19 cellular contexts compared by ENCODE assay signal in the genomic region with DNA sequence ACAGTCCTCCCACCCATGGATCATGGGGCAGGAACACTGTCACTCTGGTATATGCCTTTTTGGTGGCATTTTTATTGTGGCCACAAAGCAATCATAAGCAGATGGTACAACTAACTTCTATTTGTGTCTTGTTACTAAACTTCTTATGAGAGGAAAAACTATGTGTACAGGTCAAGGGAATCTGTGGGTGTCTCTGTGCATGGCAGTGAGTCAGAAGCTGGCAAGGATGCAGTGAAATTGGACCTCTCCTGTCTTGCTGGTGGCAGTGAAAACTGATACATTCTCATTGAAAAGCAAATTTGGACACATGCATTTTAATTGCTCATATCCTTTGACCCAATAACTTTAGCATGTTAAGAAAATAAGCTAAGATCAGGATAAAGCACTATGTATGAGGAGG.
DNase-seq lines count a peak whose midpoint lies in the region; ATAC-seq, FAIRE-seq and TF ChIP-seq lines count a peak whose summit lies in the region.
"Had no signal": no experiment of that assay in that cellular context is flagged by ENCODE, and none has a peak within 500 bp of the region (broad histone marks: within the 10 kb centered on the region; RNA-seq: fewer than 3 reads in every experiment).

No MANE protein-coding gene starts in this region.

- H3K27me3 ChIP-seq in HCT116 (ENCODE audit: insufficient read depth, low read length), result no peaks in the 10 kb centered on the region
- H3K27me3 ChIP-seq in adipocyte (replicated peaks; ENCODE audit: control insufficient read depth, insufficient read depth, low read length), result peaks cover 2% of the 10 kb centered on the region
- no peaks in the 10 kb centered on the region for H3K27me3 ChIP-seq in colonic mucosa
- H3K27me3 ChIP-seq: ascending aorta, BE2C had no signal

- RAD21 ChIA-PET in HCT116 (lab: Charles Lee; ENCODE audit: low non-redundant PET in 1 of 2, low total read pairs in 2 of 2, uncharacterized antibody in 2 of 2, unreplicated experiment in 2 of 2), result no interaction called here

- no peaks in the 10 kb centered on the region for H3K9me2 ChIP-seq in HCT116 (ENCODE audit: insufficient read depth)

- no peak for TF ChIP-seq RAD21 in HCT116 (IDR thresholded peaks at IDR 0.05; ENCODE audit: low read depth)

- H3K9me3 ChIP-seq in HCT116 (ENCODE audit: control insufficient read depth in 1 of 2, insufficient read depth in 1 of 2, low read depth in 1 of 2, low read length in 2 of 2) (no peaks in the 10 kb centered on the region), adipocyte (ENCODE audit: control insufficient read depth, low read length) (no peaks in the 10 kb centered on the region), colonic mucosa (no peaks in the 10 kb centered on the region)
- H3K9me3 ChIP-seq: ascending aorta, BE2C had no signal

- no peaks in the 10 kb centered on the region for H3K36me3 ChIP-seq in HCT116 (ENCODE audit: control insufficient read depth in 1 of 2, insufficient read depth in 2 of 2, low read length in 2 of 2)
- H3K36me3 ChIP-seq in adipocyte (ENCODE audit: control insufficient read depth, insufficient read depth, low read length, severe bottlenecking), result no peaks in the 10 kb centered on the region
- no peaks in the 10 kb centered on the region for H3K36me3 ChIP-seq in colonic mucosa
- H3K36me3 ChIP-seq: ascending aorta, BE2C had no signal

- 0 out of 4 replicates have a peak, but pooled peaks cover 0 to 4% of the 10 kb centered on the region in 2 experiments for H3K4me1 ChIP-seq in HCT116 (ENCODE audit: control insufficient read depth in 1 of 2, insufficient read depth in 2 of 2, low read length in 2 of 2)
- peaks cover 49% of the 10 kb centered on the region for H3K4me1 ChIP-seq in adipocyte (ENCODE audit: control insufficient read depth, insufficient read depth, low read length)
- no peaks in the 10 kb centered on the region for H3K4me1 ChIP-seq in colonic mucosa
- H3K4me1 ChIP-seq: ascending aorta, BE2C had no signal

- H3K79me2 ChIP-seq in HCT116 (ENCODE audit: insufficient read depth, low read length), result no peaks in the 10 kb centered on the region

- H3K4me2 ChIP-seq in HCT116 (ENCODE audit: low read length), result no peak overlapping the region

- H2AFZ ChIP-seq in HCT116 (ENCODE audit: low read depth, low read length, poor library complexity, severe bottlenecking), result no peak overlapping the region

- no peak for DNase-seq in HCT116 (ENCODE audit: low read depth, low spot score)
- peak; percentile 68 for DNase-seq in adipocyte (ENCODE audit: low read depth)
- DNase-seq in fibroblast of mammary gland (ENCODE audit: low read depth), result peak; percentile 93
- peak; percentile 52 for DNase-seq in skeletal muscle cell (ENCODE audit: low read depth)
- DNase-seq in HTR-8/SVneo (ENCODE audit: insufficient read length, low spot score), result no peak
- no peak for DNase-seq in colonic mucosa
- DNase-seq in HT-29 (ENCODE audit: low spot score), result no peak
- DNase-seq: activated gamma-delta T cell treated with Interleukin-2 at 50 U/mL for 16 hours; BE2C; dermis blood vessel endothelial cell; naive thymus-derived CD8-positive, alpha-beta T cell; NCI-H2227 treated with DMSO at 0.1 percent for 48 hours; NCI-H82; RPMI8226; stimulated activated CD4-positive, alpha-beta T cell treated with anti-CD3 and anti-CD28 coated beads, Interleukin-2, amount 100 ng/mL, for 48 hours had no signal

- TF ChIP-seq CTCF in HCT116 (IDR thresholded peaks at IDR 0.05 in 2 of 3, conservative IDR thresholded peaks at IDR 0.05 in 1 of 3; ENCODE audit: borderline replicate concordance in 1 of 3, insufficient read depth in 1 of 3, low read depth in 2 of 3, low read length in 2 of 3) (no peak), fibroblast of mammary gland (conservative IDR thresholded peaks at IDR 0.05; ENCODE audit: control insufficient read depth, insufficient read depth, low read depth, low read length) (no peak), colonic mucosa (IDR thresholded peaks at IDR 0.05) (no peak)

- no peak overlapping the region for H3K4me3 ChIP-seq in HCT116 (replicated peaks in 1 of 2; ENCODE audit: low read depth in 1 of 2, low read length in 2 of 2)
- H3K4me3 ChIP-seq in adipocyte (ENCODE audit: low read length), result no peak overlapping the region
- H3K4me3 ChIP-seq in fibroblast of mammary gland (ENCODE audit: control insufficient read depth, low read depth, low read length), result no peak overlapping the region
- no peak overlapping the region for H3K4me3 ChIP-seq in skeletal muscle cell (ENCODE audit: low read depth, low read length)
- no peak overlapping the region for H3K4me3 ChIP-seq in colonic mucosa
- H3K4me3 ChIP-seq: ascending aorta, skin epidermis had no signal

- CTCF ChIA-PET in HCT116 (lab: Charles Lee), result no interaction called here

- H3K9ac ChIP-seq in HCT116 (ENCODE audit: low read length), result no peak overlapping the region
- peak overlapping the region; percentile 62 for H3K9ac ChIP-seq in adipocyte (ENCODE audit: low read length)
- no peak overlapping the region for H3K9ac ChIP-seq in colonic mucosa (ENCODE audit: low read depth in 2 of 2, low read length in 2 of 2)

- no peak for ATAC-seq in HCT116
- ATAC-seq: naive thymus-derived CD8-positive, alpha-beta T cell had no signal

- no peak for TF ChIP-seq POLR2A in HCT116 (IDR thresholded peaks at IDR 0.05; ENCODE audit: borderline replicate concordance, extremely low read depth, insufficient read depth, insufficient read length)

- no peak for FAIRE-seq in HTR-8/SVneo (lab: Jason Lieb, UNC)
- FAIRE-seq: islet of Langerhans had no signal

- intact Hi-C loops in HCT116 (cut with micrococcal nuclease), result no loop called here
- intact Hi-C loops in colonic mucosa (cut with DNase I), result loop anchor here (10.0 kb wide), 1 partner anchor 246 kb away; a partner anchor contains a TSS

- H3K27ac ChIP-seq in HCT116 (ENCODE audit: low read depth, low read length) (no peak overlapping the region), colonic mucosa (no peak overlapping the region)
- H3K27ac ChIP-seq: ascending aorta, epithelial cell of prostate, skin epidermis had no signal

- BruUV-seq in HCT116 (replicated peaks; lab: Mats Ljungman, UMichigan), result no TSS peak

- H4K20me1 ChIP-seq in HCT116 (ENCODE audit: insufficient read depth), result no peaks in the 10 kb centered on the region

- POLR2A ChIA-PET in HCT116 (lab: Charles Lee), result no interaction called here

TF ChIP-seq in HCT116, 20 proteins besides CTCF, POLR2A, EP300 and RAD21:
- TF ChIP-seq JUND (IDR thresholded peaks at IDR 0.05) (0 out of 2 replicates have a peak, but pooled peaks have one; percentile 23), FOSL1 (IDR thresholded peaks at IDR 0.05; ENCODE audit: low read depth) (no peak)
TF ChIP-seq in HCT116: peak in this region for 1.

Comparison
In these comparisons a context has a peak if more than half of its experiments do, and no peak if none do; other contexts are left out.
1. DNase-seq: peak in adipocyte (single experiment), fibroblast of mammary gland (single experiment) and skeletal muscle cell (single experiment); none in HCT116 (single experiment), HTR-8/SVneo (single experiment), colonic mucosa (single experiment) and HT-29 (single experiment).